Comparison of ENCODE assay signal across 24 cellular contexts in genomic region chrX:130869239-130869638, GRCh38.
"Had no signal": no experiment of that assay in that cellular context is flagged by ENCODE, and none has a peak within 500 bp of the region (broad histone marks: within the 10 kb centered on the region; RNA-seq: fewer than 3 reads in every experiment).

No MANE protein-coding gene starts in this region.

- H3K27ac ChIP-seq: ascending aorta, breast epithelium, colonic mucosa, dorsolateral prefrontal cortex, left lung, sigmoid colon, testis, uterus, WERI-Rb-1 had no signal

- H3K4me1 ChIP-seq: ascending aorta, breast epithelium, colonic mucosa, left lung, sigmoid colon, testis, uterus had no signal

- H3K9me3 ChIP-seq: ascending aorta, breast epithelium, colonic mucosa, left lung, sigmoid colon, testis, uterus had no signal

- DNase-seq: activated CD4-positive, alpha-beta T cell treated with anti-CD3 and anti-CD28 coated beads, Interleukin-2, amount 10 ng/mL, durations not matched to agents 7 days and 5 days; activated CD4-positive, CD25-positive, alpha-beta regulatory T cell treated with anti-CD3 and anti-CD28 coated beads, Interleukin-2, amount 50 U/mL, for 72 hours; activated CD8-positive, alpha-beta T cell treated with anti-CD3 and anti-CD28 coated beads for 36 hours; activated gamma-delta T cell treated with Interleukin-2 at 50 U/mL for 16 hours; colonic mucosa; dorsolateral prefrontal cortex; effector memory CD8-positive, alpha-beta T cell; foreskin fibroblast; kidney; left lung; naive thymus-derived CD4-positive, alpha-beta T cell; occipital lobe; posterior cingulate gyrus; sigmoid colon; stimulated activated CD4-positive, alpha-beta T cell treated with anti-CD3 and anti-CD28 coated beads, Interleukin-2, amount 100 ng/mL, for 48 hours; stimulated activated CD8-positive, alpha-beta memory T cell treated with anti-CD3 and anti-CD28 coated beads, Interleukin-4, amount 100 ng/mL, for 48 hours; stimulated activated naive B cell treated with anti-CD40 and anti-IgM and Interleukin-4, amounts not matched to agents 10 μg/mL and 1 μg/mL and 100 μg/mL, for 72 hours; testis; trophoblast cell; uterus; WERI-Rb-1 had no signal

- ATAC-seq: activated CD8-positive, alpha-beta T cell treated with anti-CD3 and anti-CD28 coated beads for 36 hours; effector memory CD8-positive, alpha-beta T cell; left lung; naive thymus-derived CD4-positive, alpha-beta T cell; stimulated activated naive B cell treated with anti-CD40 and anti-IgM and Interleukin-4, amounts not matched to agents 10 μg/mL and 1 μg/mL and 100 μg/mL, for 72 hours had no signal

- H3K4me3 ChIP-seq: ascending aorta, breast epithelium, colonic mucosa, dorsolateral prefrontal cortex, left lung, lung, sigmoid colon, testis, uterus had no signal

- H3K36me3 ChIP-seq: ascending aorta, breast epithelium, colonic mucosa, left lung, sigmoid colon, uterus, WERI-Rb-1 had no signal

- H3K27me3 ChIP-seq: ascending aorta, colonic mucosa, left lung, sigmoid colon, testis, uterus had no signal
